9 cellular contexts compared by ENCODE assay signal in the genomic region with DNA sequence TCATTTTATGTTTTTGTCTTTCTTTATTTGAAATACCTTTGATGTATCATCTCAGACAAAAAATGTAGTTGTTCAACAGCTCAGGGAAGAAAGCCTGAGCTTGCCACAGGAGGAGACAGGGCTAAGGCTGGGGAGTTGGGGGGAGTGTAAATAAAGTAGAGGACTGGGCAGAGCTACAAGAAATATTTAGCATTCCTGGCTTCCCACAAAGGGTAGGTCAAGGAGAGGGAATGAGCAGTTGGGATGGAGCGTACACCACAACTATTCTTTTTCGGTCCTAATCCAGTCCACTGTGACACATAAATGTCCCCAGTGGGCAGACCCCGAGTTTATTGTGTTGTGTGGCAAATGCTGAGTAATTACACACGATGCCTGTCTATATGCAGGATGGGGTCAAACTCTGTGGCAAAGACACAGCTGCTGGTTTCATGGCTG.
DNase-seq lines count a peak whose midpoint lies in the region; ATAC-seq and TF ChIP-seq lines count a peak whose summit lies in the region.
"Had no signal": no experiment of that assay in that cellular context is flagged by ENCODE, and none has a peak within 500 bp of the region (broad histone marks: within the 10 kb centered on the region; RNA-seq: fewer than 3 reads in every experiment).

No MANE protein-coding gene starts in this region.

- no peaks in the 10 kb centered on the region for H3K9me3 Mint-ChIP-seq in activated CD8-positive, alpha-beta T cell treated with anti-CD3 and anti-CD28 coated beads for 36 hours

- intact Hi-C loops in activated CD8-positive, alpha-beta T cell treated with anti-CD3 and anti-CD28 coated beads for 36 hours (cut with micrococcal nuclease): no loop called here

- CTCF ChIA-PET in activated CD8-positive, alpha-beta T cell treated with anti-CD3 and anti-CD28 coated beads for 36 hours (lab: Charles Lee): no interaction called here

- no peak for TF ChIP-seq POLR2A in tibial nerve (IDR thresholded peaks at IDR 0.05)

- peaks cover 0 to 57% (median 13%) of the 10 kb centered on the region in 4 donors for H3K4me1 ChIP-seq in tibial nerve

- H3K4me3 ChIP-seq in astrocyte of the spinal cord (ENCODE audit: low read depth, low read length): no peak overlapping the region
- no peak overlapping the region for H3K4me3 ChIP-seq in tibial nerve

- no peaks in the 10 kb centered on the region for H3K9me3 ChIP-seq in tibial nerve

- H3K4me3 Mint-ChIP-seq in activated CD8-positive, alpha-beta T cell treated with anti-CD3 and anti-CD28 coated beads for 36 hours: no peak overlapping the region
- H3K4me3 Mint-ChIP-seq: activated naive CD8-positive, alpha-beta T cell treated with anti-CD3 and anti-CD28 coated beads, Interleukin-2, amount 10 ng/mL, durations not matched to agents 7 days and 5 days; neural crest cell had no signal

- H3K36me3 ChIP-seq in tibial nerve: no peaks in the 10 kb centered on the region

- no peaks in the 10 kb centered on the region for H3K27me3 ChIP-seq in tibial nerve

- peak; percentile 82 for DNase-seq in HS-5 (ENCODE audit: low read depth)
- peak; percentile 94 for DNase-seq in astrocyte of the spinal cord (ENCODE audit: low read depth, low spot score)
- no peak for DNase-seq in left lobe of liver (ENCODE audit: low spot score)
- peak; percentile 14 to 58 for DNase-seq in tibial nerve (ENCODE audit: low spot score in 2 of 2)
- DNase-seq in activated CD8-positive, alpha-beta T cell treated with anti-CD3 and anti-CD28 coated beads for 36 hours: no peak
- no peak for DNase-seq in NCI-H128 (lab: John Stamatoyannopoulos, UW; ENCODE audit: unreplicated experiment)
- DNase-seq: activated naive CD8-positive, alpha-beta T cell treated with anti-CD3 and anti-CD28 coated beads, Interleukin-2, amount 10 ng/mL, durations not matched to agents 7 days and 5 days had no signal

- TF ChIP-seq EP300 in tibial nerve (IDR thresholded peaks at IDR 0.05): peak in 1 of 2 donors; percentile 43

- in situ Hi-C loops in astrocyte of the spinal cord (cut with HindIII; ENCODE audit: low sequenced_read_pairs): no loop called here

- no peak overlapping the region for H3K27ac Mint-ChIP-seq in activated CD8-positive, alpha-beta T cell treated with anti-CD3 and anti-CD28 coated beads for 36 hours
- H3K27ac Mint-ChIP-seq: activated naive CD8-positive, alpha-beta T cell treated with anti-CD3 and anti-CD28 coated beads, Interleukin-2, amount 10 ng/mL, durations not matched to agents 7 days and 5 days had no signal

- no peaks in the 10 kb centered on the region for H3K27me3 Mint-ChIP-seq in activated CD8-positive, alpha-beta T cell treated with anti-CD3 and anti-CD28 coated beads for 36 hours
- H3K27me3 Mint-ChIP-seq: activated naive CD8-positive, alpha-beta T cell treated with anti-CD3 and anti-CD28 coated beads, Interleukin-2, amount 10 ng/mL, durations not matched to agents 7 days and 5 days had no signal

- ATAC-seq in left lobe of liver (peak; percentile 30), HG03039 (IDR thresholded peaks at IDR 0.05; ENCODE audit: unreplicated experiment) (no peak)
- no peak for ATAC-seq in activated CD8-positive, alpha-beta T cell treated with anti-CD3 and anti-CD28 coated beads for 36 hours

- WGBS in tibial nerve, 2 donors: 12 to 17% methylated on average over 4 of the region's 4 CpGs

- no peak for TF ChIP-seq CTCF in astrocyte of the spinal cord (IDR thresholded peaks at IDR 0.05; ENCODE audit: low read depth, low read length)
- no peak for TF ChIP-seq CTCF in tibial nerve (IDR thresholded peaks at IDR 0.05)
- TF ChIP-seq CTCF in activated CD8-positive, alpha-beta T cell treated with anti-CD3 and anti-CD28 coated beads for 36 hours (IDR thresholded peaks at IDR 0.05): no peak

- POLR2A ChIA-PET in activated CD8-positive, alpha-beta T cell treated with anti-CD3 and anti-CD28 coated beads for 36 hours (lab: Charles Lee): no interaction called here

- no peaks in the 10 kb centered on the region for H3K36me3 Mint-ChIP-seq in activated CD8-positive, alpha-beta T cell treated with anti-CD3 and anti-CD28 coated beads for 36 hours (ENCODE audit: low read depth)

- peak overlapping the region in 2 of 4 donors; percentile 73 to 80 for H3K27ac ChIP-seq in tibial nerve

- peaks cover 7% of the 10 kb centered on the region for H3K4me1 Mint-ChIP-seq in activated CD8-positive, alpha-beta T cell treated with anti-CD3 and anti-CD28 coated beads for 36 hours (ENCODE audit: low read depth)

Comparison
In these comparisons a context has a peak if more than half of its experiments do, and no peak if none do; other contexts are left out.
1. DNase-seq: peak in HS-5 (single experiment), astrocyte of the spinal cord (single experiment) and tibial nerve (2 of 2); none in left lobe of liver (single experiment), activated CD8-positive, alpha-beta T cell treated with anti-CD3 and anti-CD28 coated beads for 36 hours (single experiment) and NCI-H128 (single experiment).